ENCODE assay signal across 25 cellular contexts in the genomic region with DNA sequence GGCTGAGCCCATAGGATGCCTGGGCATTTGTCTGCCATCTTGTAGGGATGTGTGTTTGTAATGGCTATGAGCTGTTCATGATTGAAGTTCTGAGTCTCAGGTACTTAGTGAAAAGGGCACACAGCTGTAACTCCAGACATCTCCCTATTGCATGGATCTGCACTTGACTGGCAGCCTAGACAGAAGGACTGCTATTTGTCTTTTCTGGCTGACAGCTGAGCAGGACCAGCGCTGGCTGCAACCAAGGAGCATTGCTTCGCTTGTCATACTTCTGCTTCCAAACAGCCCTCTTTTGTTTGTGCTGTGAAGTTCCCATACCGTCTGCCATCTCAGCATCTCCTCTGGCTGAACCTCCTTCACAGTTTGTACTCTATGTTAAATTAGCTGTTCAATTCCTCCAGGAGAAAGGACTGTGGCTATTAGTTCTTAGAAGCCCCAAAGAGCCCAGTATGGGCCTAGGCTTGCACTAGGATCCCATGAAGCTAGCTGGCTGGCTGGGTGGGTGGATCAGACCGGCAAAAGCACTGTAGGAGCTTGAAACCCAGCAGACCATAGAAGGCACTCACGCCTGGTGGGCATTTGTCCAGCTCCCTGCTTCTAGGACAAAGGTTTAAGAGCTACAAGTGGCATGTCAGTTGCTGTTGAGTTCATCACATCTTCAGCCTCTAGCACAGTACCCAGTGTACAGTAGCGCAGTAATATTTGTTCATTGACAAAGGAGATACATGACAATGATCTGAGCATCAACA. TPM values are rescaled to one million over a fixed set of nuclear protein-coding genes. Genes with fewer than 3 reads are reported as not detected.
A peak's percentile ranks its signal among the peaks of the same experiment; 100 is the strongest.
DNase-seq lines count a peak whose midpoint lies in the region; ATAC-seq and TF ChIP-seq lines count a peak whose summit lies in the region.
"Had no signal": no experiment of that assay in that cellular context is flagged by ENCODE, and none has a peak within 500 bp of the region (broad histone marks: within the 10 kb centered on the region; RNA-seq: fewer than 3 reads in every experiment).

No MANE protein-coding gene starts in this region.

- no peak overlapping the region for H3K4me3 Mint-ChIP-seq in activated T-cell treated with anti-CD3 and anti-CD28 coated beads, Interleukin-2, amount 50 U/mL, for 72 hours
- H3K4me3 Mint-ChIP-seq in activated T-cell treated with anti-CD3 and anti-CD28 coated beads, Interleukin-2, amount 50 U/mL, for 4 hours: no peak overlapping the region
- no peak overlapping the region for H3K4me3 Mint-ChIP-seq in activated T-helper 17 cell treated with anti-CD3 and anti-CD28 coated beads, Interleukin-2, amount 50 U/mL, for 72 hours
- H3K4me3 Mint-ChIP-seq in stimulated activated effector memory CD8-positive, alpha-beta T cell treated with anti-CD3 and anti-CD28 coated beads, Interleukin-12 subunit alpha, Interleukin-12 subunit beta, amount 100 ng/mL, for 72 hours: no peak overlapping the region
- H3K4me3 Mint-ChIP-seq in naive thymus-derived CD4-positive, alpha-beta T cell: no peak overlapping the region
- H3K4me3 Mint-ChIP-seq: CD4-positive, alpha-beta T cell; stimulated activated memory B cell treated with anti-CD40 and anti-IgM and Interleukin-4, amounts not matched to agents 10 μg/mL and 1 μg/mL and 100 μg/mL, for 72 hours had no signal

- no peak for ATAC-seq in activated T-cell treated with anti-CD3 and anti-CD28 coated beads, Interleukin-2, amount 50 U/mL, for 72 hours (replicated peaks in 1 of 2)
- ATAC-seq in activated T-cell treated with anti-CD3 and anti-CD28 coated beads, Interleukin-2, amount 50 U/mL, for 4 hours: no peak
- ATAC-seq in activated T-helper 17 cell treated with anti-CD3 and anti-CD28 coated beads, Interleukin-2, amount 50 U/mL, for 72 hours (replicated peaks): no peak
- ATAC-seq in right cardiac atrium: peak; percentile 63 to 73
- no peak for ATAC-seq in stimulated activated effector memory CD8-positive, alpha-beta T cell treated with anti-CD3 and anti-CD28 coated beads, Interleukin-12 subunit alpha, Interleukin-12 subunit beta, amount 100 ng/mL, for 72 hours
- ATAC-seq in naive thymus-derived CD4-positive, alpha-beta T cell: no peak
- ATAC-seq: stimulated activated memory B cell treated with anti-CD40 and anti-IgM and Interleukin-4, amounts not matched to agents 10 μg/mL and 1 μg/mL and 100 μg/mL, for 72 hours had no signal

- POLR2A ChIA-PET in naive thymus-derived CD4-positive, alpha-beta T cell (lab: Charles Lee): no interaction called here

- CTCF ChIA-PET in naive thymus-derived CD4-positive, alpha-beta T cell (lab: Charles Lee): no interaction called here

- peak overlapping the region; percentile 27 for H3K27ac Mint-ChIP-seq in activated T-cell treated with anti-CD3 and anti-CD28 coated beads, Interleukin-2, amount 50 U/mL, for 72 hours
- H3K27ac Mint-ChIP-seq in activated T-helper 17 cell treated with anti-CD3 and anti-CD28 coated beads, Interleukin-2, amount 50 U/mL, for 72 hours: peak overlapping the region; percentile 80
- peak overlapping the region; percentile 72 for H3K27ac Mint-ChIP-seq in stimulated activated effector memory CD8-positive, alpha-beta T cell treated with anti-CD3 and anti-CD28 coated beads, Interleukin-12 subunit alpha, Interleukin-12 subunit beta, amount 100 ng/mL, for 72 hours
- H3K27ac Mint-ChIP-seq in naive thymus-derived CD4-positive, alpha-beta T cell: peak overlapping the region in 1 of 9 donors; percentile 25
- H3K27ac Mint-ChIP-seq: CD4-positive, alpha-beta T cell; stimulated activated memory B cell treated with anti-CD40 and anti-IgM and Interleukin-4, amounts not matched to agents 10 μg/mL and 1 μg/mL and 100 μg/mL, for 72 hours had no signal

- no peak for TF ChIP-seq POLR2A in tibial nerve (IDR thresholded peaks at IDR 0.05)

- H3K4me1 ChIP-seq in right cardiac atrium (ENCODE audit: control insufficient read depth, insufficient read depth, low read length) (peaks cover 11% of the 10 kb centered on the region), tibial nerve (peaks cover 0 to 6% (median 0%) of the 10 kb centered on the region in 4 donors)
- no peaks in the 10 kb centered on the region for H3K4me1 ChIP-seq in naive thymus-derived CD4-positive, alpha-beta T cell (ENCODE audit: control insufficient read depth in 2 of 2, insufficient read depth in 2 of 2, low read length in 2 of 2)
- H3K4me1 ChIP-seq: ascending aorta, uterus had no signal

- H3K4me3 ChIP-seq in right cardiac atrium (ENCODE audit: low read length) (no peak overlapping the region), tibial nerve (no peak overlapping the region)
- H3K4me3 ChIP-seq in naive thymus-derived CD4-positive, alpha-beta T cell (ENCODE audit: low read length): no peak overlapping the region
- H3K4me3 ChIP-seq: ascending aorta, coronary artery, MG63, thoracic aorta, uterus had no signal

- H3K36me3 Mint-ChIP-seq in activated T-cell treated with anti-CD3 and anti-CD28 coated beads, Interleukin-2, amount 50 U/mL, for 72 hours (ENCODE audit: insufficient read depth in 2 of 2): peaks cover 1% of the 10 kb centered on the region in 2 donors
- H3K36me3 Mint-ChIP-seq in activated T-cell treated with anti-CD3 and anti-CD28 coated beads, Interleukin-2, amount 50 U/mL, for 4 hours (ENCODE audit: insufficient read depth): peaks cover 28% of the 10 kb centered on the region
- peaks cover 57% of the 10 kb centered on the region for H3K36me3 Mint-ChIP-seq in activated T-helper 17 cell treated with anti-CD3 and anti-CD28 coated beads, Interleukin-2, amount 50 U/mL, for 72 hours (ENCODE audit: low read depth)
- H3K36me3 Mint-ChIP-seq in stimulated activated effector memory CD8-positive, alpha-beta T cell treated with anti-CD3 and anti-CD28 coated beads, Interleukin-12 subunit alpha, Interleukin-12 subunit beta, amount 100 ng/mL, for 72 hours: peaks cover 60% of the 10 kb centered on the region
- peaks cover 0 to 36% (median 12%) of the 10 kb centered on the region in 5 donors for H3K36me3 Mint-ChIP-seq in naive thymus-derived CD4-positive, alpha-beta T cell

- peaks cover 29% of the 10 kb centered on the region for H3K4me1 Mint-ChIP-seq in activated T-cell treated with anti-CD3 and anti-CD28 coated beads, Interleukin-2, amount 50 U/mL, for 72 hours (ENCODE audit: low read depth)
- H3K4me1 Mint-ChIP-seq in activated T-cell treated with anti-CD3 and anti-CD28 coated beads, Interleukin-2, amount 50 U/mL, for 4 hours (ENCODE audit: low read depth): peaks cover 18% of the 10 kb centered on the region
- H3K4me1 Mint-ChIP-seq in activated T-helper 17 cell treated with anti-CD3 and anti-CD28 coated beads, Interleukin-2, amount 50 U/mL, for 72 hours: peaks cover 17% of the 10 kb centered on the region
- H3K4me1 Mint-ChIP-seq in stimulated activated effector memory CD8-positive, alpha-beta T cell treated with anti-CD3 and anti-CD28 coated beads, Interleukin-12 subunit alpha, Interleukin-12 subunit beta, amount 100 ng/mL, for 72 hours: peaks cover 36% of the 10 kb centered on the region
- H3K4me1 Mint-ChIP-seq in naive thymus-derived CD4-positive, alpha-beta T cell: peaks cover 6 to 37% (median 26%) of the 10 kb centered on the region in 7 donors

- intact Hi-C loops in right cardiac atrium (cut with DNase I): no loop called here
- intact Hi-C loops in naive thymus-derived CD4-positive, alpha-beta T cell (cut with micrococcal nuclease): no loop called here

- no peak for TF ChIP-seq EP300 in tibial nerve (IDR thresholded peaks at IDR 0.05)

- H3K9me3 Mint-ChIP-seq in activated T-cell treated with anti-CD3 and anti-CD28 coated beads, Interleukin-2, amount 50 U/mL, for 72 hours: no peaks in the 10 kb centered on the region
- no peaks in the 10 kb centered on the region for H3K9me3 Mint-ChIP-seq in activated T-cell treated with anti-CD3 and anti-CD28 coated beads, Interleukin-2, amount 50 U/mL, for 4 hours
- no peaks in the 10 kb centered on the region for H3K9me3 Mint-ChIP-seq in activated T-helper 17 cell treated with anti-CD3 and anti-CD28 coated beads, Interleukin-2, amount 50 U/mL, for 72 hours
- no peaks in the 10 kb centered on the region for H3K9me3 Mint-ChIP-seq in stimulated activated effector memory CD8-positive, alpha-beta T cell treated with anti-CD3 and anti-CD28 coated beads, Interleukin-12 subunit alpha, Interleukin-12 subunit beta, amount 100 ng/mL, for 72 hours
- H3K9me3 Mint-ChIP-seq in naive thymus-derived CD4-positive, alpha-beta T cell: no peaks in the 10 kb centered on the region
- H3K9me3 Mint-ChIP-seq: CD4-positive, alpha-beta T cell; stimulated activated memory B cell treated with anti-CD40 and anti-IgM and Interleukin-4, amounts not matched to agents 10 μg/mL and 1 μg/mL and 100 μg/mL, for 72 hours had no signal

- H3K9me3 ChIP-seq in right cardiac atrium (ENCODE audit: control insufficient read depth, low read length) (no peaks in the 10 kb centered on the region), tibial nerve (no peaks in the 10 kb centered on the region)
- H3K9me3 ChIP-seq in naive thymus-derived CD4-positive, alpha-beta T cell (ENCODE audit: control insufficient read depth in 2 of 3, low read length in 3 of 3): no peaks in the 10 kb centered on the region
- H3K9me3 ChIP-seq: ascending aorta, MG63, thoracic aorta, uterus had no signal

- H3K27me3 Mint-ChIP-seq in activated T-cell treated with anti-CD3 and anti-CD28 coated beads, Interleukin-2, amount 50 U/mL, for 72 hours (ENCODE audit: low read depth): no peaks in the 10 kb centered on the region
- no peaks in the 10 kb centered on the region for H3K27me3 Mint-ChIP-seq in activated T-cell treated with anti-CD3 and anti-CD28 coated beads, Interleukin-2, amount 50 U/mL, for 4 hours (ENCODE audit: low read depth)
- no peaks in the 10 kb centered on the region for H3K27me3 Mint-ChIP-seq in activated T-helper 17 cell treated with anti-CD3 and anti-CD28 coated beads, Interleukin-2, amount 50 U/mL, for 72 hours
- no peaks in the 10 kb centered on the region for H3K27me3 Mint-ChIP-seq in naive thymus-derived CD4-positive, alpha-beta T cell
- H3K27me3 Mint-ChIP-seq: CD4-positive, alpha-beta T cell; stimulated activated memory B cell treated with anti-CD40 and anti-IgM and Interleukin-4, amounts not matched to agents 10 μg/mL and 1 μg/mL and 100 μg/mL, for 72 hours had no signal

- H3K27ac ChIP-seq in right cardiac atrium (ENCODE audit: low read length) (no peak overlapping the region), tibial nerve (no peak overlapping the region)
- H3K27ac ChIP-seq in naive thymus-derived CD4-positive, alpha-beta T cell (ENCODE audit: low read depth, low read length): no peak overlapping the region
- H3K27ac ChIP-seq: ascending aorta, coronary artery, epithelial cell of prostate, KMS-11, thoracic aorta, uterus had no signal

- no peak for TF ChIP-seq CTCF in tibial nerve (IDR thresholded peaks at IDR 0.05)

- 79% methylated on average over 6 of the region's 6 CpGs for WGBS in right cardiac atrium
- WGBS in tibial nerve, 2 donors: 73 to 88% methylated on average over 6 of the region's 6 CpGs

- H3K27me3 ChIP-seq in right cardiac atrium (ENCODE audit: control insufficient read depth, insufficient read depth): no peaks in the 10 kb centered on the region
- no peaks in the 10 kb centered on the region for H3K27me3 ChIP-seq in naive thymus-derived CD4-positive, alpha-beta T cell (ENCODE audit: control insufficient read depth in 2 of 2, insufficient read depth in 2 of 2, low read length in 2 of 2)
- no peaks in the 10 kb centered on the region for H3K27me3 ChIP-seq in tibial nerve
- H3K27me3 ChIP-seq: ascending aorta, MG63, uterus had no signal

- H3K36me3 ChIP-seq in naive thymus-derived CD4-positive, alpha-beta T cell (ENCODE audit: control insufficient read depth in 2 of 3, insufficient read depth in 3 of 3, low read length in 3 of 3): peaks cover 3 to 48% (median 20%) of the 10 kb centered on the region in 3 experiments
- H3K36me3 ChIP-seq in tibial nerve: peaks cover 0 to 43% (median 20%) of the 10 kb centered on the region in 3 donors
- H3K36me3 ChIP-seq: uterus had no signal

- no peak for DNase-seq in activated T-cell treated with anti-CD3 and anti-CD28 coated beads, Interleukin-2, amount 50 U/mL, for 72 hours
- DNase-seq in activated T-cell treated with anti-CD3 and anti-CD28 coated beads, Interleukin-2, amount 50 U/mL, for 4 hours: no peak
- peak in 1 of 3 donors; percentile 72 for DNase-seq in right cardiac atrium
- DNase-seq in stimulated activated effector memory CD8-positive, alpha-beta T cell treated with anti-CD3 and anti-CD28 coated beads, Interleukin-12 subunit alpha, Interleukin-12 subunit beta, amount 100 ng/mL, for 72 hours (ENCODE audit: low spot score in 2 of 2): no peak
- no peak for DNase-seq in EL
- no peak for DNase-seq in naive thymus-derived CD4-positive, alpha-beta T cell
- DNase-seq in tibial nerve (ENCODE audit: low spot score in 2 of 2): no peak
- DNase-seq: activated CD4-positive, alpha-beta T cell treated with anti-CD3 and anti-CD28 coated beads for 48 hours; activated gamma-delta T cell; effector CD8-positive, alpha-beta T cell; H7; MG63; NCI-H1417; NCI-H345; NCI-H748 treated with DMSO at 0.1 percent for 48 hours; T-helper 9 cell; uterus had no signal

RNA-seq across cellular contexts. Expression of a gene that starts 20.4 kb away (rescaled TPM):
- total RNA-seq in activated T-cell treated with anti-CD3 and anti-CD28 coated beads, Interleukin-2, amount 50 U/mL, for 72 hours: 10 to 100 TPM; 30.7 to 36.6 TPM
- 10 to 100 TPM; 36.8 to 41.4 (median 38.2) TPM for total RNA-seq in activated T-cell treated with anti-CD3 and anti-CD28 coated beads, Interleukin-2, amount 50 U/mL, for 4 hours
- total RNA-seq in activated T-helper 17 cell treated with anti-CD3 and anti-CD28 coated beads, Interleukin-2, amount 50 U/mL, for 72 hours: 10 to 100 TPM; 21.4 to 45.6 TPM
- total RNA-seq in right cardiac atrium (10 to 100 TPM; 11.6 to 16.1 (median 14.6) TPM), tibial nerve (10 to 100 TPM; 18.8 to 31.6 (median 24.7) TPM)
- polyA plus RNA-seq in right cardiac atrium: 6.2 TPM
- 10 to 100 TPM; 21.2 to 42.3 (median 29.2) TPM for total RNA-seq in naive thymus-derived CD4-positive, alpha-beta T cell
- polyA plus RNA-seq in naive thymus-derived CD4-positive, alpha-beta T cell: 1 to 10 TPM; 2.8 to 4.9 TPM

RNA-seq across cellular contexts. Expression of a gene that starts 21.2 kb away (rescaled TPM):
- total RNA-seq in activated T-cell treated with anti-CD3 and anti-CD28 coated beads, Interleukin-2, amount 50 U/mL, for 72 hours: 10 to 100 TPM; 27.1 to 27.2 TPM
- total RNA-seq in activated T-cell treated with anti-CD3 and anti-CD28 coated beads, Interleukin-2, amount 50 U/mL, for 4 hours: 10 to 100 TPM; 35.9 to 41.4 (median 39.2) TPM
- 10 to 100 TPM; 11.8 to 25.7 TPM for total RNA-seq in activated T-helper 17 cell treated with anti-CD3 and anti-CD28 coated beads, Interleukin-2, amount 50 U/mL, for 72 hours
- total RNA-seq in right cardiac atrium (10 to 100 TPM; 37.5 to 49.4 (median 43.1) TPM), tibial nerve (10 to 100 TPM; 11.4 to 37.8 (median 23.8) TPM)
- polyA plus RNA-seq in right cardiac atrium: 66.9 TPM
- total RNA-seq in naive thymus-derived CD4-positive, alpha-beta T cell: 10 to 100 TPM; 11.5 to 21.2 (median 17.0) TPM
- 10 to 100 TPM; 65.3 to 72.1 TPM for polyA plus RNA-seq in naive thymus-derived CD4-positive, alpha-beta T cell

RNA-seq across cellular contexts. Expression of a gene that starts 36.4 kb away (rescaled TPM):
- 10 to 100 TPM; 34.3 to 40.6 TPM for total RNA-seq in activated T-cell treated with anti-CD3 and anti-CD28 coated beads, Interleukin-2, amount 50 U/mL, for 72 hours
- 10 to 100 TPM; 14.3 to 20.9 (median 18.8) TPM for total RNA-seq in activated T-cell treated with anti-CD3 and anti-CD28 coated beads, Interleukin-2, amount 50 U/mL, for 4 hours
- total RNA-seq in activated T-helper 17 cell treated with anti-CD3 and anti-CD28 coated beads, Interleukin-2, amount 50 U/mL, for 72 hours: 10 to 100 TPM; 18.6 to 21.7 TPM
- total RNA-seq in right cardiac atrium (10 to 100 TPM; 44.9 to 64.3 (median 58.5) TPM), tibial nerve (100 to 1,000 TPM in 1 of 4 donors, 10 to 100 TPM in 3; 58.5 to 101 (median 75.1) TPM)
- polyA plus RNA-seq in right cardiac atrium: 45.6 TPM
- total RNA-seq in naive thymus-derived CD4-positive, alpha-beta T cell: 10 to 100 TPM; 34.2 to 44.9 (median 36.8) TPM
- polyA plus RNA-seq in naive thymus-derived CD4-positive, alpha-beta T cell: 10 to 100 TPM; 51.8 to 58.0 TPM

Comparison
In these comparisons a context has a peak if more than half of its experiments do, and no peak if none do; other contexts are left out.
1. ATAC-seq: peak in right cardiac atrium (2 of 2); none in activated T-cell treated with anti-CD3 and anti-CD28 coated beads, Interleukin-2, amount 50 U/mL, for 72 hours (0 of 2), activated T-cell treated with anti-CD3 and anti-CD28 coated beads, Interleukin-2, amount 50 U/mL, for 4 hours (0 of 2), activated T-helper 17 cell treated with anti-CD3 and anti-CD28 coated beads, Interleukin-2, amount 50 U/mL, for 72 hours (single experiment), stimulated activated effector memory CD8-positive, alpha-beta T cell treated with anti-CD3 and anti-CD28 coated beads, Interleukin-12 subunit alpha, Interleukin-12 subunit beta, amount 100 ng/mL, for 72 hours (single experiment) and naive thymus-derived CD4-positive, alpha-beta T cell (single experiment).